21 cellular contexts compared by ENCODE assay signal in the genomic region with DNA sequence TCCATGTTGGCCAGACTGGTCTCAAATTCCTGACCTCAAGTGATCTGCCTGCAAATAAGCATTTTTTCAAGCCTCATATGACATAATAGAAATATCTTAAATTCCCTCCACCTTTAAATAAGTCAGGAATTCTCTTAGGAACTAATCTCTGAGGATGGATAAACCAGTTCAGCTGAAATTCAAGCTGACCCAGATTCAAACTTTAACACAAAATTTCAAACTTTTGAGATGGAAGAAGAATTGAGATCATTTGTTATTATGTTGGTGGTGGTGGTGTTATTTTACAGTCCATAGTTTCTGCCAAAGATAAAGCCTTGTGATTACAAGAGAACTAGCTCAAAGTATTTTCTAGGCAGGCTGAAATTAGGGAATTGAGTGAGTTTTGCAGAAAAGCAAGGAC.
"Had no signal": no experiment of that assay in that cellular context is flagged by ENCODE, and none has a peak within 500 bp of the region (broad histone marks: within the 10 kb centered on the region; RNA-seq: fewer than 3 reads in every experiment).

No MANE protein-coding gene starts in this region.

- H3K4me3 ChIP-seq: breast epithelium, SJCRH30 had no signal

- DNase-seq: activated CD4-positive, alpha-beta T cell treated with anti-CD3 and anti-CD28 coated beads for 48 hours; activated CD4-positive, alpha-beta T cell treated with anti-CD3 and anti-CD28 coated beads, Interleukin-2, amount 50 U/mL, for 4 hours; activated CD4-positive, CD25-positive, alpha-beta regulatory T cell treated with anti-CD3 and anti-CD28 coated beads, Interleukin-2, amount 50 U/mL, for 72 hours; activated CD8-positive, alpha-beta memory T cell treated with anti-CD3 and anti-CD28 coated beads, Interleukin-2, amount 10 ng/mL, durations not matched to agents 7 days and 5 days; activated gamma-delta T cell; activated naive CD4-positive, alpha-beta T cell treated with anti-CD3 and anti-CD28 coated beads for 36 hours; activated T-cell treated with anti-CD3 and anti-CD28 coated beads, Interleukin-2, amount 50 U/mL, for 4 hours; anterior cingulate cortex; caudate nucleus; NCI-H1092; NCI-H1417; NCI-H2029 treated with DMSO at 0.1 percent for 48 hours; NCI-H345; NCI-H510A; NCI-H526 treated with DMSO at 0.1 percent for 48 hours; NCI-H82; SJCRH30 had no signal

- H3K36me3 ChIP-seq: breast epithelium, SJCRH30 had no signal

- H3K4me1 Mint-ChIP-seq: activated CD8-positive, alpha-beta memory T cell treated with anti-CD3 and anti-CD28 coated beads, Interleukin-2, amount 10 ng/mL, durations not matched to agents 7 days and 5 days had no signal

- H3K9me3 ChIP-seq: breast epithelium, SJCRH30 had no signal

- H3K4me3 Mint-ChIP-seq: activated CD8-positive, alpha-beta memory T cell treated with anti-CD3 and anti-CD28 coated beads, Interleukin-2, amount 10 ng/mL, durations not matched to agents 7 days and 5 days; activated naive CD4-positive, alpha-beta T cell treated with anti-CD3 and anti-CD28 coated beads for 36 hours; activated naive CD8-positive, alpha-beta T cell; activated T-cell treated with anti-CD3 and anti-CD28 coated beads, Interleukin-2, amount 50 U/mL, for 4 hours; T-helper 1 cell treated with Interleukin-12 subunit alpha and Interleukin-12 subunit beta and Interleukin-4 antibody, amounts not matched to agents 30 μg/mL and 1 μg/mL, for 36 hours had no signal

- H3K4me2 ChIP-seq: KMS-11 had no signal

- H3K27ac ChIP-seq: breast epithelium, KMS-11, SJCRH30 had no signal

- H3K27ac Mint-ChIP-seq: activated CD8-positive, alpha-beta memory T cell treated with anti-CD3 and anti-CD28 coated beads, Interleukin-2, amount 10 ng/mL, durations not matched to agents 7 days and 5 days; activated naive CD4-positive, alpha-beta T cell treated with anti-CD3 and anti-CD28 coated beads for 36 hours; activated naive CD8-positive, alpha-beta T cell; T-helper 1 cell treated with Interleukin-12 subunit alpha and Interleukin-12 subunit beta and Interleukin-4 antibody, amounts not matched to agents 30 μg/mL and 1 μg/mL, for 36 hours had no signal

- H3K9ac ChIP-seq: KMS-11 had no signal

- H3K4me1 ChIP-seq: SJCRH30 had no signal

- H3K36me3 Mint-ChIP-seq: activated CD8-positive, alpha-beta memory T cell treated with anti-CD3 and anti-CD28 coated beads, Interleukin-2, amount 10 ng/mL, durations not matched to agents 7 days and 5 days; activated naive CD8-positive, alpha-beta T cell had no signal

- H3K27me3 ChIP-seq: breast epithelium, SJCRH30 had no signal

- H3K9me3 Mint-ChIP-seq: activated naive CD4-positive, alpha-beta T cell treated with anti-CD3 and anti-CD28 coated beads for 36 hours; activated T-cell treated with anti-CD3 and anti-CD28 coated beads, Interleukin-2, amount 50 U/mL, for 4 hours; T-helper 1 cell treated with Interleukin-12 subunit alpha and Interleukin-12 subunit beta and Interleukin-4 antibody, amounts not matched to agents 30 μg/mL and 1 μg/mL, for 36 hours had no signal
